In genomic region chr7:116633131-116633988, GRCh38 we compare ENCODE assay signal across 8 cellular contexts. TPM values are rescaled to one million over a fixed set of nuclear protein-coding genes. Genes with fewer than 3 reads are reported as not detected.
DNase-seq lines count a peak whose midpoint lies in the region; ATAC-seq and TF ChIP-seq lines count a peak whose summit lies in the region.
"Had no signal": no experiment of that assay in that cellular context is flagged by ENCODE, and none has a peak within 500 bp of the region (broad histone marks: within the 10 kb centered on the region; RNA-seq: fewer than 3 reads in every experiment).

No MANE protein-coding gene starts in this region.

- H3K36me3 ChIP-seq in fibroblast of lung (ENCODE audit: control insufficient read depth, insufficient read depth, low read length): no peaks in the 10 kb centered on the region
- no peaks in the 10 kb centered on the region for H3K36me3 ChIP-seq in tibial nerve

- H3K27me3 ChIP-seq in fibroblast of lung (ENCODE audit: control insufficient read depth, insufficient read depth, low read length) (no peaks in the 10 kb centered on the region), tibial nerve (no peaks in the 10 kb centered on the region)

- H3K79me2 ChIP-seq in fibroblast of lung (ENCODE audit: control insufficient read depth, insufficient read depth, low read length): no peaks in the 10 kb centered on the region

- DNase-seq in GM19238 (ENCODE audit: insufficient read length, low spot score) (peak; percentile 8), fibroblast of lung (ENCODE audit: low read depth in 2 of 2) (peak; percentile 21 to 65), tibial nerve (ENCODE audit: low spot score in 2 of 2) (peak in 1 of 2 donors; percentile 52), occipital lobe (lab: John Stamatoyannopoulos, UW) (no peak), NCI-H748 (lab: John Stamatoyannopoulos, UW; ENCODE audit: unreplicated experiment) (no peak), NCI-H2227 (lab: John Stamatoyannopoulos, UW; ENCODE audit: unreplicated experiment) (no peak)
- DNase-seq: midbrain had no signal

- H3K27ac ChIP-seq in fibroblast of lung (ENCODE audit: insufficient read depth, low read length) (no peak overlapping the region), tibial nerve (peak overlapping the region in 3 of 4 donors; percentile 1 to 84 (median 79))

- H3K9ac ChIP-seq in fibroblast of lung (ENCODE audit: insufficient read depth, low read length): no peak overlapping the region

- peak; percentile 37 for ATAC-seq in HG03565 (IDR thresholded peaks at IDR 0.05; ENCODE audit: unreplicated experiment)

- no peaks in the 10 kb centered on the region for H4K20me1 ChIP-seq in fibroblast of lung (ENCODE audit: control insufficient read depth, extremely low read depth, insufficient read depth, low read length)

- H3K4me3 ChIP-seq in fibroblast of lung (replicated peaks in 1 of 4; ENCODE audit: control extremely low read depth in 1 of 4, insufficient read depth in 1 of 4, low read depth in 3 of 4, low read length in 4 of 4): no peak overlapping the region
- no peak overlapping the region for H3K4me3 ChIP-seq in tibial nerve

- TF ChIP-seq EP300 in tibial nerve (IDR thresholded peaks at IDR 0.05): peak; percentile 76 to 82

- 68% methylated on average over 13 of the region's 13 CpGs for WGBS in tibial nerve, 2 donors

- TF ChIP-seq CTCF in fibroblast of lung (conservative IDR thresholded peaks at IDR 0.05 in 1 of 2, IDR thresholded peaks at IDR 0.05 in 1 of 2; ENCODE audit: low read depth in 1 of 2, low read length in 2 of 2) (no peak), tibial nerve (IDR thresholded peaks at IDR 0.05) (no peak)

- no peak for TF ChIP-seq POLR2A in tibial nerve (IDR thresholded peaks at IDR 0.05)

- H3K4me1 ChIP-seq in fibroblast of lung (ENCODE audit: control insufficient read depth, extremely low read depth, insufficient read depth, low read length): no peaks in the 10 kb centered on the region
- H3K4me1 ChIP-seq in tibial nerve: peaks cover 0 to 16% (median 0%) of the 10 kb centered on the region in 4 donors

- H3K9me3 ChIP-seq in fibroblast of lung (ENCODE audit: control insufficient read depth, insufficient read depth, low read depth, low read length): no peaks in the 10 kb centered on the region
- no peaks in the 10 kb centered on the region for H3K9me3 ChIP-seq in tibial nerve

- no peak overlapping the region for H3K4me2 ChIP-seq in fibroblast of lung (ENCODE audit: extremely low read depth, insufficient read depth, low read length)

- no peak overlapping the region for H2AFZ ChIP-seq in fibroblast of lung (ENCODE audit: low read length)

RNA-seq across cellular contexts. Expression of gene MET, which starts 38.6 kb away (rescaled TPM):
- total RNA-seq in fibroblast of lung (29.8 and 44.4 TPM in 2 replicates), tibial nerve (10 to 100 TPM; 22.6 to 49.8 (median 37.1) TPM), occipital lobe (65.5 TPM)
- 33.4 and 42.1 TPM in 2 replicates for polyA plus RNA-seq in fibroblast of lung
- polyA plus RNA-seq in fibroblast of lung (2012): 17.2 and 21.1 TPM in 2 replicates
- 78.6 and 112 TPM in 2 replicates for polyA minus RNA-seq in fibroblast of lung (ENCODE audit: low replicate concordance)

Comparison
In these comparisons a context has a peak if more than half of its experiments do, and no peak if none do; other contexts are left out.
1. DNase-seq: peak in GM19238 (single experiment) and fibroblast of lung (2 of 2); none in occipital lobe (single experiment), NCI-H748 (single experiment) and NCI-H2227 (single experiment).